In genomic region chr2:240733803-240734495, GRCh38 we compare ENCODE assay signal across 13 cellular contexts. TPM values are rescaled to one million over a fixed set of nuclear protein-coding genes. Genes with fewer than 3 reads are reported as not detected.
DNase-seq lines count a peak whose midpoint lies in the region; ATAC-seq and TF ChIP-seq lines count a peak whose summit lies in the region.
"Had no signal": no experiment of that assay in that cellular context is flagged by ENCODE, and none has a peak within 500 bp of the region (broad histone marks: within the 10 kb centered on the region; RNA-seq: fewer than 3 reads in every experiment).

No MANE protein-coding gene starts in this region.

- CTCF ChIA-PET in Panc1 (lab: Charles Lee), result no interaction called here
- CTCF ChIA-PET in Calu3 (lab: Charles Lee), result no interaction called here

- H3K4me1 Mint-ChIP-seq in effector memory CD8-positive, alpha-beta T cell (ENCODE audit: low read depth in 2 of 2), result peaks cover 0 to under 1% of the 10 kb centered on the region in 2 donors
- peaks cover 3% of the 10 kb centered on the region for H3K4me1 Mint-ChIP-seq in Calu3 (ENCODE audit: low read depth, unreplicated experiment)
- H3K4me1 Mint-ChIP-seq: nephron had no signal

- BruUV-seq in Panc1 (replicated peaks; lab: Mats Ljungman, UMichigan) (no TSS peak), Calu3 (replicated peaks; lab: Mats Ljungman, UMichigan) (no TSS peak)

- WGBS in sigmoid colon, 2 donors, result 42 to 78% methylated on average over 24 of the region's 24 CpGs

- peak; percentile 54 for ATAC-seq in Panc1
- ATAC-seq in effector memory CD8-positive, alpha-beta T cell (replicated peaks), result no peak

- no peak overlapping the region for H3K27ac Mint-ChIP-seq in effector memory CD8-positive, alpha-beta T cell
- no peak overlapping the region for H3K27ac Mint-ChIP-seq in Calu3 (ENCODE audit: unreplicated experiment)
- H3K27ac Mint-ChIP-seq: nephron had no signal

- TF ChIP-seq POLR2A in sigmoid colon (IDR thresholded peaks at IDR 0.05) (no peak), breast epithelium (IDR thresholded peaks at IDR 0.05) (no peak)

- peak; percentile 11 for DNase-seq in stimulated activated CD4-positive, alpha-beta T cell treated with anti-CD3 and anti-CD28 coated beads, Interleukin-4, amount 100 ng/mL, for 1 hour
- DNase-seq in stimulated activated CD4-positive, alpha-beta T cell treated with anti-CD3 and anti-CD28 coated beads, Interleukin-1b, Interleukin-23, amount 100 ng/mL, for 48 hours, result no peak
- DNase-seq in Panc1 (ENCODE audit: low read depth, low spot score), result no peak
- peak in 2 of 3 experiments; percentile 11 to 20 for DNase-seq in effector memory CD8-positive, alpha-beta T cell
- DNase-seq in stimulated activated naive CD4-positive, alpha-beta T cell treated with Interleukin-2 at 50 U/mL for 16 hours (lab: John Stamatoyannopoulos, UW), result no peak
- no peak for DNase-seq in sigmoid colon
- DNase-seq in breast epithelium (ENCODE audit: low spot score in 2 of 2), result no peak
- no peak for DNase-seq in Calu3
- DNase-seq: COR-L47, NCI-H187 had no signal

- in situ Hi-C loops in Panc1 (cut with HindIII; ENCODE audit: low pct_unique_long_range_greater_than_20kb, low sequenced_read_pairs), result no loop called here

- H3K27me3 ChIP-seq in Panc1 (ENCODE audit: control insufficient read depth, insufficient read depth, low read length) (no peaks in the 10 kb centered on the region), sigmoid colon (peaks cover 0 to 22% (median 0%) of the 10 kb centered on the region in 3 donors), breast epithelium (peaks cover 0 to 30% of the 10 kb centered on the region in 2 donors)

- POLR2A ChIA-PET in Panc1 (lab: Charles Lee), result no interaction called here

- intact Hi-C loops in Panc1 (cut with micrococcal nuclease; ENCODE audit: unreplicated experiment), result no loop called here
- intact Hi-C loops in sigmoid colon (cut with DNase I), result no loop called here
- intact Hi-C loops in breast epithelium (cut with DNase I; ENCODE audit: low total_unique reads), result no loop called here
- intact Hi-C loops in Calu3 (cut with micrococcal nuclease; ENCODE audit: unreplicated experiment), result no loop called here

- H3K36me3 ChIP-seq in Panc1 (ENCODE audit: control insufficient read depth, insufficient read depth, low read length), result no peaks in the 10 kb centered on the region
- no peaks in the 10 kb centered on the region for H3K36me3 ChIP-seq in sigmoid colon
- H3K36me3 ChIP-seq in breast epithelium, result no peaks in the 10 kb centered on the region

- H3K27ac ChIP-seq in Panc1 (ENCODE audit: low read length) (no peak overlapping the region), sigmoid colon (no peak overlapping the region), breast epithelium (no peak overlapping the region)

- no peaks in the 10 kb centered on the region for H3K9me3 Mint-ChIP-seq in effector memory CD8-positive, alpha-beta T cell
- H3K9me3 Mint-ChIP-seq in Calu3 (ENCODE audit: low read depth, unreplicated experiment), result no peaks in the 10 kb centered on the region
- H3K9me3 Mint-ChIP-seq: nephron had no signal

- H3K36me3 Mint-ChIP-seq in effector memory CD8-positive, alpha-beta T cell (ENCODE audit: insufficient read depth), result no peaks in the 10 kb centered on the region
- H3K36me3 Mint-ChIP-seq in Calu3 (ENCODE audit: insufficient read depth, unreplicated experiment), result peaks cover 62% of the 10 kb centered on the region

- H3K27me3 Mint-ChIP-seq in effector memory CD8-positive, alpha-beta T cell, result peaks cover 12 to 18% of the 10 kb centered on the region in 2 donors
- H3K27me3 Mint-ChIP-seq in Calu3 (ENCODE audit: unreplicated experiment), result no peaks in the 10 kb centered on the region

- no peaks in the 10 kb centered on the region for H3K4me1 ChIP-seq in Panc1 (ENCODE audit: control insufficient read depth, insufficient read depth, low read length)
- H3K4me1 ChIP-seq in sigmoid colon, result peaks cover 0 to 19% (median 15%) of the 10 kb centered on the region in 4 donors
- no peaks in the 10 kb centered on the region for H3K4me1 ChIP-seq in breast epithelium

- H3K9me3 ChIP-seq in Panc1 (ENCODE audit: control insufficient read depth, insufficient read depth, low read depth, low read length) (no peaks in the 10 kb centered on the region), sigmoid colon (no peaks in the 10 kb centered on the region), breast epithelium (no peaks in the 10 kb centered on the region)

- H3K4me3 Mint-ChIP-seq in effector memory CD8-positive, alpha-beta T cell, result no peak overlapping the region
- H3K4me3 Mint-ChIP-seq in Calu3 (ENCODE audit: low read depth, unreplicated experiment), result no peak overlapping the region
- H3K4me3 Mint-ChIP-seq: nephron had no signal

- TF ChIP-seq EP300 in sigmoid colon (IDR thresholded peaks at IDR 0.05), result no peak

- H3K4me3 ChIP-seq in Panc1 (ENCODE audit: low read depth in 2 of 2, low read length in 2 of 2) (no peak overlapping the region), sigmoid colon (no peak overlapping the region), breast epithelium (no peak overlapping the region)

- TF ChIP-seq CTCF in Panc1 (IDR thresholded peaks at IDR 0.05), result no peak; the same call in 1 of the 2 replicates
- TF ChIP-seq CTCF in sigmoid colon (IDR thresholded peaks at IDR 0.05), result no peak
- TF ChIP-seq CTCF in breast epithelium (IDR thresholded peaks at IDR 0.05), result no peak
- no peak for TF ChIP-seq CTCF in Calu3 (IDR thresholded peaks at IDR 0.05; ENCODE audit: unreplicated experiment)

RNA-seq across cellular contexts. Expression of gene AQP12A, which starts 42.3 kb away (rescaled TPM):
- total RNA-seq in Panc1 (2021; ENCODE audit: unreplicated experiment) (not detected), sigmoid colon (not detected), breast epithelium (not detected), Calu3 (2022) (not detected in 2 replicates)
- not detected for polyA plus RNA-seq in Panc1 (2012; ENCODE audit: insufficient read length)
- 1 to 10 TPM in 2 of 3 donors, not detected in 1; 3.0 to 7.4 TPM for polyA plus RNA-seq in sigmoid colon
- total RNA-seq: H4, temporal lobe had no signal

RNA-seq across cellular contexts. Expression of gene AQP12B, which starts 51.3 kb away (rescaled TPM):
- total RNA-seq in Panc1 (2021; ENCODE audit: unreplicated experiment) (not detected), sigmoid colon (not detected), breast epithelium (not detected), Calu3 (2022) (not detected in 2 replicates)
- not detected for polyA plus RNA-seq in Panc1 (2012; ENCODE audit: insufficient read length)
- 1 to 10 TPM in 2 of 3 donors, not detected in 1; 1.2 to 5.5 TPM for polyA plus RNA-seq in sigmoid colon
- total RNA-seq: H4, temporal lobe had no signal

Comparison
In these comparisons a context has a peak if more than half of its experiments do, and no peak if none do; other contexts are left out.
1. DNase-seq: peak in stimulated activated CD4-positive, alpha-beta T cell treated with anti-CD3 and anti-CD28 coated beads, Interleukin-4, amount 100 ng/mL, for 1 hour (single experiment) and effector memory CD8-positive, alpha-beta T cell (2 of 3); none in stimulated activated CD4-positive, alpha-beta T cell treated with anti-CD3 and anti-CD28 coated beads, Interleukin-1b, Interleukin-23, amount 100 ng/mL, for 48 hours (single experiment), Panc1 (single experiment), stimulated activated naive CD4-positive, alpha-beta T cell treated with Interleukin-2 at 50 U/mL for 16 hours (single experiment), sigmoid colon (single experiment), breast epithelium (0 of 2) and Calu3 (single experiment).